In genomic region chr9:96420468-96421219, GRCh38 we compare ENCODE assay signal across 1 cellular context.
TF ChIP-seq lines count a peak whose summit lies in the region.

No MANE protein-coding gene starts in this region.

TF ChIP-seq in H1, 55 proteins besides CTCF, POLR2A, EP300 and RAD21 (continued from another document):
- TF ChIP-seq TAF1 (IDR thresholded peaks at IDR 0.05; ENCODE audit: low read depth, low read length) (no peak), SUZ12 (IDR thresholded peaks at IDR 0.05; ENCODE audit: low read length) (no peak), CREB1 (IDR thresholded peaks at IDR 0.05) (no peak), ASH2L (IDR thresholded peaks at IDR 0.05; ENCODE audit: low read length) (no peak), RBBP5 (IDR thresholded peaks at IDR 0.05; ENCODE audit: borderline replicate concordance, low read depth, low read length) (no peak), JUND (IDR thresholded peaks at IDR 0.05; ENCODE audit: low read length) (peak; percentile 54; the same call in 1 of the 2 replicates), RFX5 (IDR thresholded peaks at IDR 0.05; ENCODE audit: borderline replicate concordance, low read depth, low read length) (no peak), BRCA1 (IDR thresholded peaks at IDR 0.05; ENCODE audit: low read depth, low read length) (no peak), USF2 (IDR thresholded peaks at IDR 0.05; ENCODE audit: low read length) (no peak), KDM4A (IDR thresholded peaks at IDR 0.05; ENCODE audit: low read depth, low read length, severe bottlenecking) (no peak), TEAD4 (IDR thresholded peaks at IDR 0.05; ENCODE audit: low read depth, low read length) (peak; percentile 97), TBP (IDR thresholded peaks at IDR 0.05; ENCODE audit: low read depth, low read length) (0 out of 2 replicates have a peak, but pooled peaks have one; percentile 29), BACH1 (IDR thresholded peaks at IDR 0.05; ENCODE audit: low read length) (no peak), GABPA (IDR thresholded peaks at IDR 0.05; ENCODE audit: borderline replicate concordance, insufficient read depth, low read length) (no peak), KDM5A (IDR thresholded peaks at IDR 0.05; ENCODE audit: low read length) (no peak), EZH2 (IDR thresholded peaks at IDR 0.05; ENCODE audit: low read depth, low read length, severe bottlenecking) (no peak), SP2 (IDR thresholded peaks at IDR 0.05; ENCODE audit: low read length) (no peak), SP1 (IDR thresholded peaks at IDR 0.05; ENCODE audit: low read depth, low read length) (peak; percentile 79; the same call in 1 of the 2 replicates), CHD7 (IDR thresholded peaks at IDR 0.05; ENCODE audit: insufficient replicate concordance, low read length) (no peak), CEBPB (IDR thresholded peaks at IDR 0.05; ENCODE audit: low read depth, low read length) (no peak), MAFK (IDR thresholded peaks at IDR 0.05; ENCODE audit: low read depth, low read length) (no peak), POU5F1 (IDR thresholded peaks at IDR 0.05; ENCODE audit: low read depth, low read length) (no peak), FOSL1 (IDR thresholded peaks at IDR 0.05; ENCODE audit: insufficient read depth, low read depth, low read length) (no peak), PHF8 (conservative IDR thresholded peaks at IDR 0.05; ENCODE audit: low read depth, low read length) (no peak), ATF3 (IDR thresholded peaks at IDR 0.05; ENCODE audit: insufficient read depth, low read depth, low read length) (no peak), EGR1 (IDR thresholded peaks at IDR 0.05; ENCODE audit: borderline replicate concordance, low read depth, low read length) (no peak), JUN (IDR thresholded peaks at IDR 0.05; ENCODE audit: low read depth, low read length) (0 out of 2 replicates have a peak, but pooled peaks have one; percentile 30), NANOG (IDR thresholded peaks at IDR 0.05; ENCODE audit: insufficient read depth, low read depth, low read length, poor library complexity, severe bottlenecking) (no peak), HDAC2 (IDR thresholded peaks at IDR 0.05; ENCODE audit: borderline replicate concordance in 1 of 2, low read depth in 2 of 2, low read length in 2 of 2) (no peak), E2F6 (IDR thresholded peaks at IDR 0.05) (no peak), CHD1 (IDR thresholded peaks at IDR 0.05; ENCODE audit: low read depth, low read length) (no peak), SIRT6 (IDR thresholded peaks at IDR 0.05; ENCODE audit: low read length) (no peak), TAF7 (optimal IDR thresholded peaks at IDR 0.05; ENCODE audit: borderline replicate concordance, low read depth, low read length) (no peak), CHD2 (IDR thresholded peaks at IDR 0.05; ENCODE audit: low read length) (no peak), CBX8 (IDR thresholded peaks at IDR 0.05; ENCODE audit: borderline replicate concordance, low read depth, low read length) (no peak), CTBP2 (IDR thresholded peaks at IDR 0.05; ENCODE audit: borderline replicate concordance, insufficient read depth, insufficient read length, low read length) (no peak), KDM1A (IDR thresholded peaks at IDR 0.05; ENCODE audit: borderline replicate concordance, low read length) (no peak), ZNF274 (IDR thresholded peaks at IDR 0.05; ENCODE audit: borderline replicate concordance, extremely low read depth, low read length) (no peak), YY1 (IDR thresholded peaks at IDR 0.05; ENCODE audit: low read depth, low read length) (peak; percentile 36; the same call in 1 of the 2 replicates), SIX5 (IDR thresholded peaks at IDR 0.05; ENCODE audit: low read depth, low read length) (no peak), HDAC6 (IDR thresholded peaks at IDR 0.05; ENCODE audit: low read depth, low read length) (no peak), GTF2F1 (IDR thresholded peaks at IDR 0.05; ENCODE audit: borderline replicate concordance, low read depth, low read length) (no peak), MAX (IDR thresholded peaks at IDR 0.05) (no peak), CBX5 (IDR thresholded peaks at IDR 0.05; ENCODE audit: low read depth, low read length) (no peak)
